ENCODE assay signal across 8 cellular contexts in genomic region chr19:29527500-29528328, GRCh38. TPM values are rescaled to one million over a fixed set of nuclear protein-coding genes. Genes with fewer than 3 reads are reported as not detected.
A peak's percentile ranks its signal among the peaks of the same experiment; 100 is the strongest.
DNase-seq lines count a peak whose midpoint lies in the region; ATAC-seq and TF ChIP-seq lines count a peak whose summit lies in the region.

No MANE protein-coding gene starts in this region.

- H3K27me3 ChIP-seq in heart left ventricle: peaks cover 73 to 98% (median 92%) of the 10 kb centered on the region in 9 donors

- H3K4me1 ChIP-seq in heart left ventricle: peaks cover 0 to 63% (median 26%) of the 10 kb centered on the region in 12 donors

- no peaks in the 10 kb centered on the region for H3K36me3 ChIP-seq in heart left ventricle

- intact Hi-C loops in heart left ventricle (cut with DNase I): loop anchor here in 1 of 10 donors (10.0 kb wide), 1 partner anchor 233 kb away; no protein-coding TSS in a partner anchor
- intact Hi-C loops in cardiac septum (cut with DNase I): no loop called here

- peaks cover 42% of the 10 kb centered on the region for H3K27me3 Mint-ChIP-seq in activated naive CD8-positive, alpha-beta T cell
- peaks cover 84% of the 10 kb centered on the region for H3K27me3 Mint-ChIP-seq in mesothelial cell of epicardium (ENCODE audit: low read depth)
- peaks cover 83% of the 10 kb centered on the region for H3K27me3 Mint-ChIP-seq in type B pancreatic cell

- no peaks in the 10 kb centered on the region for H3K9me3 Mint-ChIP-seq in activated naive CD8-positive, alpha-beta T cell (ENCODE audit: low read depth)
- no peaks in the 10 kb centered on the region for H3K9me3 Mint-ChIP-seq in mesothelial cell of epicardium
- H3K9me3 Mint-ChIP-seq in type B pancreatic cell: no peaks in the 10 kb centered on the region

- ATAC-seq in heart left ventricle: no peak
- no peak for ATAC-seq in HG03432 (IDR thresholded peaks at IDR 0.05; ENCODE audit: unreplicated experiment)
- no peak for ATAC-seq in HG02763 (IDR thresholded peaks at IDR 0.05; ENCODE audit: unreplicated experiment)

- TF ChIP-seq CTCF in heart left ventricle (IDR thresholded peaks at IDR 0.05) (no peak), mesothelial cell of epicardium (IDR thresholded peaks at IDR 0.05; ENCODE audit: unreplicated experiment) (no peak), type B pancreatic cell (conservative IDR thresholded peaks at IDR 0.05) (peak; percentile 45)

- no peak overlapping the region for H3K27ac ChIP-seq in heart left ventricle

- peaks cover 21% of the 10 kb centered on the region for H3K4me1 Mint-ChIP-seq in activated naive CD8-positive, alpha-beta T cell (ENCODE audit: low read depth)
- H3K4me1 Mint-ChIP-seq in mesothelial cell of epicardium (peaks cover 19% of the 10 kb centered on the region), type B pancreatic cell (ENCODE audit: unreplicated experiment) (no peaks in the 10 kb centered on the region)

- H3K27ac Mint-ChIP-seq in activated naive CD8-positive, alpha-beta T cell: no peak overlapping the region
- H3K27ac Mint-ChIP-seq in mesothelial cell of epicardium (no peak overlapping the region), type B pancreatic cell (no peak overlapping the region)

- peak in 2 of 5 donors; percentile 19 to 47 for DNase-seq in heart left ventricle
- DNase-seq in cardiac septum (ENCODE audit: low spot score): no peak
- no peak for DNase-seq in mesothelial cell of epicardium (ENCODE audit: low spot score in 2 of 2, unreplicated experiment in 2 of 2)
- DNase-seq in type B pancreatic cell (ENCODE audit: extremely low spot score, unreplicated experiment): no peak
- DNase-seq in ureter (ENCODE audit: low spot score): no peak

- TF ChIP-seq POLR2A in heart left ventricle (IDR thresholded peaks at IDR 0.05): no peak

- WGBS in heart left ventricle, 4 donors: 9 to 15% (median 13%) methylated on average over 26 to 31 of the region's 31 CpGs

- peak overlapping the region in 8 of 12 donors; percentile 23 to 43 (median 34) for H3K4me3 ChIP-seq in heart left ventricle

- H3K9me3 ChIP-seq in heart left ventricle: no peaks in the 10 kb centered on the region

- H3K4me3 Mint-ChIP-seq in activated naive CD8-positive, alpha-beta T cell: peak overlapping the region; percentile 77
- H3K4me3 Mint-ChIP-seq in mesothelial cell of epicardium (peak overlapping the region; percentile 57), type B pancreatic cell (peak overlapping the region; percentile 81)

- no peaks in the 10 kb centered on the region for H3K36me3 Mint-ChIP-seq in activated naive CD8-positive, alpha-beta T cell
- H3K36me3 Mint-ChIP-seq in mesothelial cell of epicardium (no peaks in the 10 kb centered on the region), type B pancreatic cell (no peaks in the 10 kb centered on the region)

RNA-seq across cellular contexts. Expression of gene VSTM2B, which starts 1.9 kb away (rescaled TPM):
- not detected for total RNA-seq in heart left ventricle
- polyA plus RNA-seq in heart left ventricle: not detected
- total RNA-seq in cardiac septum: not detected
- total RNA-seq in mesothelial cell of epicardium: not detected in 3 replicates
- total RNA-seq in type B pancreatic cell (ENCODE audit: low replicate concordance): 0.68 TPM in 1 of 2 replicates, not detected in the other
- not detected for total RNA-seq in ureter
